Comparison of ENCODE assay signal across 13 cellular contexts in the genomic region with DNA sequence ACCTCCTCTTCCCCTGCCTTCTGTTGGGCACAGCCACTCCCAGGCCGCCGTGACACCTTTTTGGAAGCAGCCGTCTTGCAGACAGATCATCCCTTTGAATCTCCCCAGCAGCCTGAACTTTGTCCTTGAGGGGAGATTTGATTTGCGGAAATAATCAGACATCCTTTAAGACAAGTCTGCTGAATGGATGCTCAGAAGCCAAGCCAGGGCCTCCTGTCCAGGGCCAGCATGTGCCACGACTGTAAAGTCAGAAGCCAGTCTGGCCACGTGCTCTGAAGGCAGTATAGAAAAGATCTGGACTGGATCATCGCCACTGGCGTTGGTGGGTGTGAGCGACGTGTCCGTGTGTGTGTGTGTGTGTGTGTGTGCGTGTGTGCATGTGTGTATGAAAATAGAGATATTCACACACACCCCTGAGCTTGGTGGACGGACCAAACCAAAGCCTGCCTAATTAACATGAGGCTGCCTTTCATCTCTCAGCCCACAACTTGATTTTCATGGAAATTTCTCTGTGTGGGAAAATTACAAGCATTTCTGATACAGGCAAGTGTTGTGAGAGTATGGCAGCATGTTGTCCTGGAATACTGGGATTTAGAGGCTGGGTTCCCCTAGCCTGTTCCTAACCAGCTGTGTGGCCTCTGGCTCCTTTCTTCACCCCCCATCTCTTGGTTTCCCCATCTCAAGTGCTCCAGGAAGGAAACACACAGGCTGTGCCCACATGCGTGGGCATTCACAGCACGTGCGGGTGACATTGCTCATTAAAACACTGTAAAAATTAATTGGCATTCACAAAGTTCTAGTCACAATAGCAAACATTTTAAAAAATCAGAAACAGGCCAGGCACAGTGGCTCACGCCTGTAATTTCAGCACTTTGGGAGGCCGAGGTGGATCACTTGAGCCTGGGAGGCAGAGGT.
DNase-seq lines count a peak whose midpoint lies in the region; ATAC-seq and TF ChIP-seq lines count a peak whose summit lies in the region.
"Had no signal": no experiment of that assay in that cellular context is flagged by ENCODE, and none has a peak within 500 bp of the region (broad histone marks: within the 10 kb centered on the region; RNA-seq: fewer than 3 reads in every experiment).

No MANE protein-coding gene starts in this region.

- H3K27me3 ChIP-seq in lower lobe of right lung (ENCODE audit: low read depth) (no peaks in the 10 kb centered on the region), stomach smooth muscle (ENCODE audit: control insufficient read depth in 1 of 2, insufficient read depth in 2 of 2, low read length in 2 of 2) (no peaks in the 10 kb centered on the region)
- H3K27me3 ChIP-seq: right atrium auricular region had no signal

- no peak overlapping the region for H3K4me3 ChIP-seq in lower lobe of right lung
- H3K4me3 ChIP-seq in stomach smooth muscle (ENCODE audit: low read length in 2 of 2): no peak overlapping the region
- H3K4me3 ChIP-seq: right atrium auricular region had no signal

- intact Hi-C loops in activated CD4-positive, alpha-beta memory T cell treated with anti-CD3 and anti-CD28 coated beads for 36 hours (cut with micrococcal nuclease): loop anchor here (10.0 kb wide), 2 partner anchors 256 to 874 kb away; a partner anchor contains a TSS
- intact Hi-C loops in lower lobe of right lung (cut with DNase I): no loop called here

- no peaks in the 10 kb centered on the region for H3K36me3 Mint-ChIP-seq in activated CD4-positive, alpha-beta memory T cell treated with anti-CD3 and anti-CD28 coated beads for 36 hours
- H3K36me3 Mint-ChIP-seq in activated CD4-positive, alpha-beta memory T cell treated with anti-CD3 and anti-CD28 coated beads, Interleukin-2, amount 10 ng/mL, durations not matched to agents 7 days and 5 days (ENCODE audit: low read depth): no peaks in the 10 kb centered on the region

- peaks cover 38% of the 10 kb centered on the region for H3K4me1 ChIP-seq in lower lobe of right lung
- H3K4me1 ChIP-seq in stomach smooth muscle (ENCODE audit: control insufficient read depth, insufficient read depth, low read length): peaks cover 35% of the 10 kb centered on the region

- H3K27me3 Mint-ChIP-seq in activated CD4-positive, alpha-beta memory T cell treated with anti-CD3 and anti-CD28 coated beads for 36 hours: no peaks in the 10 kb centered on the region
- H3K27me3 Mint-ChIP-seq in activated CD4-positive, alpha-beta memory T cell treated with anti-CD3 and anti-CD28 coated beads, Interleukin-2, amount 10 ng/mL, durations not matched to agents 7 days and 5 days: no peaks in the 10 kb centered on the region

- H3K4me3 Mint-ChIP-seq in activated CD4-positive, alpha-beta memory T cell treated with anti-CD3 and anti-CD28 coated beads for 36 hours: no peak overlapping the region
- no peak overlapping the region for H3K4me3 Mint-ChIP-seq in activated CD4-positive, alpha-beta memory T cell treated with anti-CD3 and anti-CD28 coated beads, Interleukin-2, amount 10 ng/mL, durations not matched to agents 7 days and 5 days

- H3K9me3 ChIP-seq in lower lobe of right lung: no peaks in the 10 kb centered on the region
- H3K9me3 ChIP-seq in stomach smooth muscle (ENCODE audit: control insufficient read depth in 2 of 2, low read length in 2 of 2): no peaks in the 10 kb centered on the region
- H3K9me3 ChIP-seq: right atrium auricular region had no signal

- H3K36me3 ChIP-seq in lower lobe of right lung: no peaks in the 10 kb centered on the region
- H3K36me3 ChIP-seq in stomach smooth muscle (ENCODE audit: control insufficient read depth in 2 of 2, insufficient read depth in 2 of 2, low read length in 2 of 2): no peaks in the 10 kb centered on the region
- H3K36me3 ChIP-seq: right atrium auricular region had no signal

- no peak for ATAC-seq in lower lobe of right lung

- peaks cover 21% of the 10 kb centered on the region for H3K4me1 Mint-ChIP-seq in activated CD4-positive, alpha-beta memory T cell treated with anti-CD3 and anti-CD28 coated beads for 36 hours (ENCODE audit: low read depth)
- H3K4me1 Mint-ChIP-seq in activated CD4-positive, alpha-beta memory T cell treated with anti-CD3 and anti-CD28 coated beads, Interleukin-2, amount 10 ng/mL, durations not matched to agents 7 days and 5 days: peaks cover 26% of the 10 kb centered on the region

- peak overlapping the region; percentile 89 for H3K27ac ChIP-seq in VCaP
- no peak overlapping the region for H3K27ac ChIP-seq in lower lobe of right lung
- no peak overlapping the region for H3K27ac ChIP-seq in stomach smooth muscle (ENCODE audit: low read length)
- H3K27ac ChIP-seq: right atrium auricular region had no signal

- H3K27ac Mint-ChIP-seq in activated CD4-positive, alpha-beta memory T cell treated with anti-CD3 and anti-CD28 coated beads for 36 hours: peak overlapping the region; percentile 42
- H3K27ac Mint-ChIP-seq in activated CD4-positive, alpha-beta memory T cell treated with anti-CD3 and anti-CD28 coated beads, Interleukin-2, amount 10 ng/mL, durations not matched to agents 7 days and 5 days: no peak overlapping the region

- CTCF ChIA-PET in activated CD4-positive, alpha-beta memory T cell treated with anti-CD3 and anti-CD28 coated beads for 36 hours (lab: Charles Lee): interaction anchor here (1.5 to 4.7 kb wide), 2 partner anchors 26 to 32 kb away, joined by 6 to 36 read pairs; no protein-coding TSS in a partner anchor
- CTCF ChIA-PET in activated CD4-positive, alpha-beta memory T cell treated with anti-CD3 and anti-CD28 coated beads, Interleukin-2, amount 10 ng/mL, durations not matched to agents 7 days and 5 days (lab: Charles Lee): interaction anchor here (6.2 kb wide), 1 partner anchor 32 kb away, joined by 72 read pairs; no protein-coding TSS in a partner anchor

- POLR2A ChIA-PET in activated CD4-positive, alpha-beta memory T cell treated with anti-CD3 and anti-CD28 coated beads for 36 hours (lab: Charles Lee): no interaction called here
- POLR2A ChIA-PET in activated CD4-positive, alpha-beta memory T cell treated with anti-CD3 and anti-CD28 coated beads, Interleukin-2, amount 10 ng/mL, durations not matched to agents 7 days and 5 days (lab: Charles Lee): interaction anchor here (3.9 kb wide), 1 partner anchor 15 kb away, joined by 70 read pairs; no protein-coding TSS in a partner anchor

- DNase-seq in activated CD4-positive, alpha-beta memory T cell treated with anti-CD3 and anti-CD28 coated beads for 36 hours: no peak
- DNase-seq in activated CD4-positive, alpha-beta memory T cell treated with anti-CD3 and anti-CD28 coated beads, Interleukin-2, amount 10 ng/mL, durations not matched to agents 7 days and 5 days: no peak
- peak; percentile 29 for DNase-seq in lower lobe of right lung
- no peak for DNase-seq in NCI-H1436 treated with DMSO at 0.1 percent for 48 hours (lab: John Stamatoyannopoulos, UW)
- no peak for DNase-seq in NK-92 (lab: John Stamatoyannopoulos, UW; ENCODE audit: unreplicated experiment)
- no peak for DNase-seq in stimulated activated CD8-positive, alpha-beta memory T cell treated with anti-CD3 and anti-CD28 coated beads, Interleukin-4, amount 100 ng/mL, for 48 hours
- DNase-seq: activated CD8-positive, alpha-beta memory T cell treated with anti-CD3 and anti-CD28 coated beads for 24 hours; DND-41; NCI-H2227 treated with DMSO at 0.1 percent for 48 hours; T-helper 9 cell had no signal

- TF ChIP-seq CTCF in VCaP (conservative IDR thresholded peaks at IDR 0.05): no peak
- no peak for TF ChIP-seq CTCF in lower lobe of right lung (IDR thresholded peaks at IDR 0.05)

- peak overlapping the region; percentile 16 to 36 for H3K9ac ChIP-seq in stomach smooth muscle (ENCODE audit: low read length in 2 of 2)

- H3K9me3 Mint-ChIP-seq in activated CD4-positive, alpha-beta memory T cell treated with anti-CD3 and anti-CD28 coated beads for 36 hours: no peaks in the 10 kb centered on the region
- no peaks in the 10 kb centered on the region for H3K9me3 Mint-ChIP-seq in activated CD4-positive, alpha-beta memory T cell treated with anti-CD3 and anti-CD28 coated beads, Interleukin-2, amount 10 ng/mL, durations not matched to agents 7 days and 5 days
